In genomic region chr12:16021026-16021425, GRCh38 we compare ENCODE assay signal across 8 cellular contexts.
"Had no signal": no experiment of that assay in that cellular context is flagged by ENCODE, and none has a peak within 500 bp of the region (broad histone marks: within the 10 kb centered on the region; RNA-seq: fewer than 3 reads in every experiment).

No MANE protein-coding gene starts in this region.

- H3K9ac ChIP-seq: GM23248 had no signal

- H3K4me3 ChIP-seq: GM23248 had no signal

- H3K27ac Mint-ChIP-seq: H9, HFFc6, IgD-negative memory B cell had no signal

- H3K27ac ChIP-seq: GM23248 had no signal

- ATAC-seq: HepG2 had no signal

- H3K27me3 Mint-ChIP-seq: IgD-negative memory B cell had no signal

- H3K4me3 Mint-ChIP-seq: H9, HFFc6, IgD-negative memory B cell had no signal

- H3K4me1 Mint-ChIP-seq: H9 had no signal

- DNase-seq: GM23248, GOT3, H9, HCEC 1CT, HFFc6, KBM-7 had no signal
